ENCODE assay signal across 30 cellular contexts in the genomic region with DNA sequence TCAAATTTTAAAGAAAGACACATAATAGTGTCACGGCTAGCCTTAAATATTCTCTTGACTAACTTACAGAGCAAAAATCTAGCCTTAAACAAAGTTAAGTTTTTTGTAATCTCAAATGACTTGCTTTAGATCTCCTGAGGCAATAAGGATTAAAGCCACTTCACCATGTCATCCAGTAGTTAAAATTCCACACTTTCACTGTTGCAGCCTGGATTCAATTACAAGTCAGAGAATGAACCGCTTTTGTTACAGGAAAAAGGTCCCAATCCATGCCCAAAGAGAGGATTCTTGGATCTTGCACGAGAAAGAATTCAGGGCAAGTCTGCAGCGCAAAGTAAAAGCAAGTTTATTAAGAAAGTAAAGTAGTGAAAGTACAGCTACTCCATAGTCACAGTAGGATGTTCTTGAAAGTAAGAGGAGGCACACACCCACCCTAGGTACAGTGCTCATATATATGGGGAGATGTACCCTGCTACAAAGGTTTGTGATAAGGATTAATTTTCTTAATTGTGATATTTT. TPM values are rescaled to one million over a fixed set of nuclear protein-coding genes. Genes with fewer than 3 reads are reported as not detected.
"Had no signal": no experiment of that assay in that cellular context is flagged by ENCODE, and none has a peak within 500 bp of the region (broad histone marks: within the 10 kb centered on the region; RNA-seq: fewer than 3 reads in every experiment).

No MANE protein-coding gene starts in this region.

- H3K4me1 ChIP-seq: breast epithelium, esophagus squamous epithelium, gastrocnemius medialis, left ventricle myocardium inferior had no signal

- H3K9me3 ChIP-seq: breast epithelium, esophagus squamous epithelium, gastrocnemius medialis, left ventricle myocardium inferior, ovary, thoracic aorta had no signal

- FAIRE-seq: islet of Langerhans, small intestine, urothelium cell line had no signal

- H3K27ac ChIP-seq: breast epithelium, esophagus squamous epithelium, gastrocnemius medialis, left ventricle myocardium inferior, ovary, thoracic aorta had no signal

- DNase-seq: activated B cell treated with CpG ODN at 0.5 μM for 24 hours; activated CD4-positive, alpha-beta T cell treated with anti-CD3 and anti-CD28 coated beads, Interleukin-2, amount 50 U/mL, for 1 hour; activated CD8-positive, alpha-beta T cell treated with anti-CD3 and anti-CD28 coated beads for 36 hours; activated naive CD8-positive, alpha-beta T cell treated with anti-CD3 and anti-CD28 coated beads, Interleukin-2, amount 50 U/mL, for 24 hours; activated T-cell treated with anti-CD3 and anti-CD28 coated beads, Interleukin-2, amount 50 U/mL, for 4 hours; central memory CD4-positive, alpha-beta T cell; dermis blood vessel endothelial cell; effector CD4-positive, alpha-beta T cell; esophagus squamous epithelium; gastrocnemius medialis; glutamatergic neuron; left ventricle myocardium inferior; naive B cell; nephron progenitor cell; ovary; small intestine; stimulated activated CD4-positive, alpha-beta T cell treated with anti-CD3 and anti-CD28 coated beads, Interleukin-4, amount 100 ng/mL, for 24 hours; T-helper 2 cell; trophoblast cell had no signal

- ATAC-seq: activated CD8-positive, alpha-beta T cell treated with anti-CD3 and anti-CD28 coated beads for 36 hours; activated naive CD8-positive, alpha-beta T cell treated with anti-CD3 and anti-CD28 coated beads, Interleukin-2, amount 50 U/mL, for 24 hours; activated T-cell treated with anti-CD3 and anti-CD28 coated beads, Interleukin-2, amount 50 U/mL, for 4 hours; gastrocnemius medialis; sciatic nerve; stimulated activated effector memory CD8-positive, alpha-beta T cell treated with anti-CD3 and anti-CD28 coated beads, Interleukin-12 subunit alpha, Interleukin-12 subunit beta, amount 100 ng/mL, for 72 hours had no signal

- H3K4me3 ChIP-seq: breast epithelium, esophagus squamous epithelium, gastrocnemius medialis, left ventricle myocardium inferior, lung, ovary, thoracic aorta had no signal

RNA-seq across cellular contexts. Expression of gene CD177, which starts 34.6 kb away (rescaled TPM):
- total RNA-seq: activated B cell treated with CpG ODN at 0.5 μM for 24 hours; activated CD8-positive, alpha-beta T cell treated with anti-CD3 and anti-CD28 coated beads for 36 hours; activated T-cell treated with anti-CD3 and anti-CD28 coated beads, Interleukin-2, amount 50 U/mL, for 4 hours; activated T-helper 2 cell treated with anti-CD3 and anti-CD28 coated beads, Interferon-gamma antibody, Interleukin-2, Interleukin-4, amounts not matched to agents 10 μg/mL and 5 μg/mL and 100 μg/mL, durations not matched to agents 14 hours and 24 hours and 36 hours; dermis blood vessel endothelial cell; mesothelial cell of epicardium; progenitor cell of endocrine pancreas had no signal
- polyA plus RNA-seq: small intestine had no signal

RNA-seq across cellular contexts. Expression of gene PSG9, which starts 49.5 kb away (rescaled TPM):
- total RNA-seq: activated B cell treated with CpG ODN at 0.5 μM for 24 hours; activated CD8-positive, alpha-beta T cell treated with anti-CD3 and anti-CD28 coated beads for 36 hours; activated T-cell treated with anti-CD3 and anti-CD28 coated beads, Interleukin-2, amount 50 U/mL, for 4 hours; activated T-helper 2 cell treated with anti-CD3 and anti-CD28 coated beads, Interferon-gamma antibody, Interleukin-2, Interleukin-4, amounts not matched to agents 10 μg/mL and 5 μg/mL and 100 μg/mL, durations not matched to agents 14 hours and 24 hours and 36 hours; breast epithelium; dermis blood vessel endothelial cell; esophagus squamous epithelium; gastrocnemius medialis; left ventricle myocardium inferior; lung; mesothelial cell of epicardium; ovary; progenitor cell of endocrine pancreas; sciatic nerve; subcutaneous adipose tissue; thoracic aorta had no signal
- polyA plus RNA-seq: lung, ovary, small intestine had no signal
